8 cellular contexts compared by ENCODE assay signal in genomic region chr17:2396192-2396567, GRCh38. TPM values are rescaled to one million over a fixed set of nuclear protein-coding genes. Genes with fewer than 3 reads are reported as not detected.
DNase-seq lines count a peak whose midpoint lies in the region; ATAC-seq and TF ChIP-seq lines count a peak whose summit lies in the region.

No MANE protein-coding gene starts in this region.

- peak overlapping the region; percentile 61 for H3K4me3 ChIP-seq in iPS-15b (ENCODE audit: low read depth, low read length)

- peak overlapping the region; percentile 47 for H3K27ac Mint-ChIP-seq in activated CD8-positive, alpha-beta T cell treated with anti-CD3 and anti-CD28 coated beads for 36 hours
- peak overlapping the region in 1 of 2 donors; percentile 9 for H3K27ac Mint-ChIP-seq in stimulated activated naive CD8-positive, alpha-beta T cell treated with anti-CD3 and anti-CD28 coated beads, Interleukin-15, amount 100 ng/mL, for 72 hours

- no peaks in the 10 kb centered on the region for H3K9me3 ChIP-seq in iPS-15b (ENCODE audit: control insufficient read depth, insufficient read depth, low read length)

- H3K27me3 ChIP-seq in iPS-15b (ENCODE audit: control insufficient read depth, insufficient read depth, low read length), result no peaks in the 10 kb centered on the region

- peaks cover 22% of the 10 kb centered on the region for H3K4me1 ChIP-seq in iPS-15b (ENCODE audit: control insufficient read depth, insufficient read depth, low read length)

- H3K4me1 Mint-ChIP-seq in activated CD8-positive, alpha-beta T cell treated with anti-CD3 and anti-CD28 coated beads for 36 hours (ENCODE audit: low read depth), result peaks cover 51% of the 10 kb centered on the region
- peaks cover 76% of the 10 kb centered on the region for H3K4me1 Mint-ChIP-seq in stimulated activated naive CD8-positive, alpha-beta T cell treated with anti-CD3 and anti-CD28 coated beads, Interleukin-15, amount 100 ng/mL, for 72 hours

- H3K9me3 Mint-ChIP-seq in activated CD8-positive, alpha-beta T cell treated with anti-CD3 and anti-CD28 coated beads for 36 hours, result no peaks in the 10 kb centered on the region
- no peaks in the 10 kb centered on the region for H3K9me3 Mint-ChIP-seq in stimulated activated naive CD8-positive, alpha-beta T cell treated with anti-CD3 and anti-CD28 coated beads, Interleukin-15, amount 100 ng/mL, for 72 hours

- H3K9ac ChIP-seq in iPS-15b (ENCODE audit: low read depth, low read length), result peak overlapping the region; percentile 60

- peak overlapping the region; percentile 97 for H3K4me3 Mint-ChIP-seq in activated CD8-positive, alpha-beta T cell treated with anti-CD3 and anti-CD28 coated beads for 36 hours
- peak overlapping the region; percentile 85 to 98 for H3K4me3 Mint-ChIP-seq in stimulated activated naive CD8-positive, alpha-beta T cell treated with anti-CD3 and anti-CD28 coated beads, Interleukin-15, amount 100 ng/mL, for 72 hours

- no peaks in the 10 kb centered on the region for H3K27me3 Mint-ChIP-seq in activated CD8-positive, alpha-beta T cell treated with anti-CD3 and anti-CD28 coated beads for 36 hours
- no peaks in the 10 kb centered on the region for H3K27me3 Mint-ChIP-seq in stimulated activated naive CD8-positive, alpha-beta T cell treated with anti-CD3 and anti-CD28 coated beads, Interleukin-15, amount 100 ng/mL, for 72 hours

- H3K36me3 ChIP-seq in iPS-15b (ENCODE audit: control insufficient read depth, insufficient read depth, low read length), result no peaks in the 10 kb centered on the region

- H3K36me3 Mint-ChIP-seq in activated CD8-positive, alpha-beta T cell treated with anti-CD3 and anti-CD28 coated beads for 36 hours (ENCODE audit: low read depth), result peaks cover 7% of the 10 kb centered on the region

- TF ChIP-seq CTCF in activated CD8-positive, alpha-beta T cell treated with anti-CD3 and anti-CD28 coated beads for 36 hours (IDR thresholded peaks at IDR 0.05), result no peak

- no peak for ATAC-seq in activated CD8-positive, alpha-beta T cell treated with anti-CD3 and anti-CD28 coated beads for 36 hours
- no peak for ATAC-seq in stimulated activated naive CD8-positive, alpha-beta T cell treated with anti-CD3 and anti-CD28 coated beads, Interleukin-15, amount 100 ng/mL, for 72 hours
- ATAC-seq in HG02981 (IDR thresholded peaks at IDR 0.05; ENCODE audit: unreplicated experiment), result no peak

- POLR2A ChIA-PET in activated CD8-positive, alpha-beta T cell treated with anti-CD3 and anti-CD28 coated beads for 36 hours (lab: Charles Lee), result no interaction called here

- intact Hi-C loops in activated CD8-positive, alpha-beta T cell treated with anti-CD3 and anti-CD28 coated beads for 36 hours (cut with micrococcal nuclease), result no loop called here

- DNase-seq in NCI-H2196 (lab: John Stamatoyannopoulos, UW; ENCODE audit: unreplicated experiment), result peak; percentile 2
- no peak for DNase-seq in NCI-H2196 treated with DMSO at 0.1 percent for 48 hours (lab: John Stamatoyannopoulos, UW; ENCODE audit: unreplicated experiment)
- no peak for DNase-seq in activated CD8-positive, alpha-beta T cell treated with anti-CD3 and anti-CD28 coated beads for 36 hours
- no peak for DNase-seq in stimulated activated naive CD8-positive, alpha-beta T cell treated with anti-CD3 and anti-CD28 coated beads, Interleukin-15, amount 100 ng/mL, for 72 hours
- no peak for DNase-seq in HPDE6-E6E7 (ENCODE audit: extremely low spot score)
- no peak for DNase-seq in NCI-H345 treated with DMSO at 0.1 percent for 48 hours (lab: John Stamatoyannopoulos, UW; ENCODE audit: unreplicated experiment)

- CTCF ChIA-PET in activated CD8-positive, alpha-beta T cell treated with anti-CD3 and anti-CD28 coated beads for 36 hours (lab: Charles Lee), result interaction anchor here (1.7 kb wide), 1 partner anchor 14 kb away, joined by 11 read pairs; no protein-coding TSS in a partner anchor

RNA-seq across cellular contexts. Expression of gene MNT, which starts 4.7 kb away (rescaled TPM):
- 10 to 100 TPM; 21.6 to 23.1 TPM for total RNA-seq in activated CD8-positive, alpha-beta T cell treated with anti-CD3 and anti-CD28 coated beads for 36 hours

RNA-seq across cellular contexts. Expression of gene SGSM2, which starts 58.9 kb away (rescaled TPM):
- total RNA-seq in activated CD8-positive, alpha-beta T cell treated with anti-CD3 and anti-CD28 coated beads for 36 hours, result 10 to 100 TPM; 31.8 to 37.7 TPM

RNA-seq across cellular contexts. Expression of gene TSR1, which starts 59.9 kb away (rescaled TPM):
- 10 to 100 TPM; 75.8 to 79.4 TPM for total RNA-seq in activated CD8-positive, alpha-beta T cell treated with anti-CD3 and anti-CD28 coated beads for 36 hours
